ENCODE assay signal across 8 cellular contexts in genomic region chr12:47818701-47819543, GRCh38. TPM values are rescaled to one million over a fixed set of nuclear protein-coding genes. Genes with fewer than 3 reads are reported as not detected.
DNase-seq lines count a peak whose midpoint lies in the region; ATAC-seq and TF ChIP-seq lines count a peak whose summit lies in the region.

No MANE protein-coding gene starts in this region.

- H3K36me3 ChIP-seq in muscle layer of duodenum (ENCODE audit: control insufficient read depth in 1 of 2, insufficient read depth in 2 of 2, low read length in 2 of 2) (peaks cover 3 to 8% of the 10 kb centered on the region in 2 donors), upper lobe of left lung (no peaks in the 10 kb centered on the region)

- H3K27me3 ChIP-seq in muscle layer of duodenum (ENCODE audit: low read depth, low read length): no peaks in the 10 kb centered on the region
- no peaks in the 10 kb centered on the region for H3K27me3 ChIP-seq in upper lobe of left lung

- TF ChIP-seq EP300 in upper lobe of left lung (IDR thresholded peaks at IDR 0.05): no peak

- peaks cover 47% of the 10 kb centered on the region for H3K36me3 Mint-ChIP-seq in activated CD4-positive, alpha-beta memory T cell treated with anti-CD3 and anti-CD28 coated beads for 36 hours

- H3K4me1 ChIP-seq in muscle layer of duodenum (ENCODE audit: control insufficient read depth in 1 of 2, insufficient read depth in 2 of 2, low read length in 2 of 2) (peaks cover 40 to 55% of the 10 kb centered on the region in 2 donors), upper lobe of left lung (peaks cover 79 to 91% (median 88%) of the 10 kb centered on the region in 4 donors)

- CTCF ChIA-PET in activated CD4-positive, alpha-beta memory T cell treated with anti-CD3 and anti-CD28 coated beads for 36 hours (lab: Charles Lee): interaction anchor here (0.6 to 28.1 kb wide), 13 partner anchors 11 to 798 kb away, joined by 3 to 795 read pairs (median 5); partner anchors contain the start of gene SLC48A1

- peak; percentile 33 for ATAC-seq in GM19328 (IDR thresholded peaks at IDR 0.05; ENCODE audit: unreplicated experiment)
- ATAC-seq in upper lobe of left lung (ENCODE audit: low FRiP score in 2 of 2): peak; percentile 38 to 51

- H3K9me3 ChIP-seq in muscle layer of duodenum (ENCODE audit: control insufficient read depth in 1 of 2, low read length in 2 of 2) (no peaks in the 10 kb centered on the region), upper lobe of left lung (no peaks in the 10 kb centered on the region)

- H3K27ac Mint-ChIP-seq in activated CD4-positive, alpha-beta memory T cell treated with anti-CD3 and anti-CD28 coated beads for 36 hours: peak overlapping the region; percentile 99

- DNase-seq in AG10803 (ENCODE audit: low read depth) (peak; percentile 37), epithelial cell of prostate (ENCODE audit: low read depth, low spot score) (no peak), upper lobe of left lung (peak; percentile 83 to 94), pons (ENCODE audit: low spot score) (no peak)
- DNase-seq in Jurkat, Clone E6-1 (ENCODE audit: low read depth, low spot score): no peak
- peak; percentile 74 for DNase-seq in activated CD4-positive, alpha-beta memory T cell treated with anti-CD3 and anti-CD28 coated beads for 36 hours

- peak in 3 of 4 donors; percentile 54 to 69 (median 59) for TF ChIP-seq POLR2A in upper lobe of left lung (IDR thresholded peaks at IDR 0.05)

- H3K9me3 Mint-ChIP-seq in activated CD4-positive, alpha-beta memory T cell treated with anti-CD3 and anti-CD28 coated beads for 36 hours: peaks cover 3% of the 10 kb centered on the region

- no peaks in the 10 kb centered on the region for H3K27me3 Mint-ChIP-seq in activated CD4-positive, alpha-beta memory T cell treated with anti-CD3 and anti-CD28 coated beads for 36 hours

- intact Hi-C loops in activated CD4-positive, alpha-beta memory T cell treated with anti-CD3 and anti-CD28 coated beads for 36 hours (cut with micrococcal nuclease): loop anchor here (1.0 to 10.0 kb wide), 5 partner anchors 9 to 1604 kb away; no protein-coding TSS in a partner anchor

- 0 to 4% methylated on average over 4 to 36 of the region's 49 CpGs for WGBS in upper lobe of left lung, 2 donors

- POLR2A ChIA-PET in activated CD4-positive, alpha-beta memory T cell treated with anti-CD3 and anti-CD28 coated beads for 36 hours (lab: Charles Lee): interaction anchor here (0.6 to 16.2 kb wide), 9 partner anchors 10 to 66 kb away, joined by 3 to 540 read pairs (median 4); no protein-coding TSS in a partner anchor

- H3K27ac ChIP-seq in epithelial cell of prostate (peak overlapping the region; percentile 91), muscle layer of duodenum (ENCODE audit: low read length) (peak overlapping the region; percentile 92), upper lobe of left lung (peak overlapping the region; percentile 97 to 99 (median 98))

- peak; percentile 37 for TF ChIP-seq CTCF in AG10803 (conservative IDR thresholded peaks at IDR 0.05; ENCODE audit: low read length)
- peak; percentile 34 to 76 (median 50) for TF ChIP-seq CTCF in upper lobe of left lung (IDR thresholded peaks at IDR 0.05)

- H3K4me1 Mint-ChIP-seq in activated CD4-positive, alpha-beta memory T cell treated with anti-CD3 and anti-CD28 coated beads for 36 hours (ENCODE audit: low read depth): peaks cover 68% of the 10 kb centered on the region

- H3K4me3 Mint-ChIP-seq in activated CD4-positive, alpha-beta memory T cell treated with anti-CD3 and anti-CD28 coated beads for 36 hours: peak overlapping the region; percentile 92

- H3K4me3 ChIP-seq in AG10803 (ENCODE audit: low read length) (peak overlapping the region; percentile 90), muscle layer of duodenum (ENCODE audit: low read depth in 1 of 2, low read length in 2 of 2) (peak overlapping the region; percentile 70 to 80), upper lobe of left lung (peak overlapping the region; percentile 67 to 91 (median 78))
- H3K4me3 ChIP-seq in Jurkat, Clone E6-1 (ENCODE audit: low read length): peak overlapping the region; percentile 81

RNA-seq across cellular contexts. Expression of gene HDAC7, which starts 0.8 kb away (rescaled TPM):
- 92.5 TPM for polyA plus RNA-seq in Jurkat, Clone E6-1 (2012; ENCODE audit: insufficient read depth, insufficient read length)
- 100 to 1,000 TPM; 257 to 280 TPM for total RNA-seq in activated CD4-positive, alpha-beta memory T cell treated with anti-CD3 and anti-CD28 coated beads for 36 hours
- total RNA-seq in upper lobe of left lung: 100 to 1,000 TPM in 4 of 6 donors, 10 to 100 TPM in 2; 66.6 to 164 (median 126) TPM

RNA-seq across cellular contexts. Expression of gene SLC48A1, which starts 45.9 kb away (rescaled TPM):
- polyA plus RNA-seq in Jurkat, Clone E6-1 (2012; ENCODE audit: insufficient read depth, insufficient read length): 13.8 TPM
- 10 to 100 TPM; 13.7 to 16.2 TPM for total RNA-seq in activated CD4-positive, alpha-beta memory T cell treated with anti-CD3 and anti-CD28 coated beads for 36 hours
- total RNA-seq in upper lobe of left lung: 10 to 100 TPM; 26.5 to 36.5 (median 33.9) TPM

Comparison
In these comparisons a context has a peak if more than half of its experiments do, and no peak if none do; other contexts are left out.
1. DNase-seq: peak in AG10803 (single experiment), activated CD4-positive, alpha-beta memory T cell treated with anti-CD3 and anti-CD28 coated beads for 36 hours (single experiment) and upper lobe of left lung (2 of 2); none in Jurkat, Clone E6-1 (single experiment), epithelial cell of prostate (single experiment) and pons (single experiment).
2. Peak in every context shown above with its lines, with median percentiles within 50 percentile points of each other: H3K4me3 ChIP-seq and H3K27ac ChIP-seq.